ENCODE assay signal across 8 cellular contexts in the genomic region with DNA sequence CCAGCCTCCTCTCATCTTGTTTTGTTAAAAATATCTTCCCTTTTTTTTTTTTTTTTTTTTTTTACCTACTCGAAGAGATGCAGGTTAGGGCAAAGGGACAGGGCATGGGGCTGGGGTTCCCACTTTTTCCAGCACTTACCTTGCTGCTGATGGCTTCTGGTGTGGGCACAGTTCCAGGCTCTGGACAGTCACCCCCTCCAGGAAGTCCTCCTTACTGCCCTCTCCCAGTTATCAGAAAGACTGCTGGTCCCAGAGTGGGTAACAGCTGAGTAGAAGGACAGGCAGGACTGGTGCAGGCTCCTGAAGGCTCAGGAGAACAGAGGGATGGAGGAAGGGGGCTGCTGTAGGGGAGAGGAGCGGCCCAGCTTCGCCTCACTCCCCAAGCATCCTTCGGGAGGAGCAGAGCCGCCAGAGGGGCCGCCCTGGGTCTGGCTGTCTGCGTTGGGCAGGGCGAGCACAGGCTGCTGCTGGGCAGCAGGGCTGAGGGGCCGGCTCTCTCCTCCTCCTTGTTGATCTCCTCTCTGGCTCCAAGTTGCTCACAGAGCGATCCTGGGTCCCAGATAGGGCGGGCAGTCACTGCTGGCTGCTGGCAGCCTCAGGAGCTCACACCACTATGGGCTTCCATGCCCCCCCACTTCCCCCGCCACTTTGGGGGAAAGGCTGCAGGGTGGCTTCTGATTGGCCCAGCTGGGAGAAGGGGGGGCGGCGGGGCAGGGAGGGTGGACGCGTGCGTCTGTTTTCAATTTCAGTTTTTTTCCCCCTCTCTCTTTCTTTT. TPM values are rescaled to one million over a fixed set of nuclear protein-coding genes. Genes with fewer than 3 reads are reported as not detected.
DNase-seq lines count a peak whose midpoint lies in the region; ATAC-seq, FAIRE-seq and TF ChIP-seq lines count a peak whose summit lies in the region.

PDGFRB (minus strand) TSS at position 588 of the 775 bp plus-strand sequence. CDS start 18,798 bp downstream, outside the sequence.

- no peaks in the 10 kb centered on the region for H3K9me3 Mint-ChIP-seq in activated naive CD8-positive, alpha-beta T cell (ENCODE audit: low read depth)

- ATAC-seq in GM18909 (IDR thresholded peaks at IDR 0.05; ENCODE audit: poor library complexity, unreplicated experiment) (peak; percentile 64), Right ventricle myocardium superior (ENCODE audit: poor library complexity) (peak; percentile 82), pancreas (peak; percentile 56 to 72 (median 66))

- H3K4me3 ChIP-seq in pancreas = peak within 1 kb of the TSS in 2 of 4 donors; percentile 11 to 29

- FAIRE-seq in pancreas (lab: Jason Lieb, UNC) (no peak), urothelium cell line (lab: Jason Lieb, UNC) (no peak)

- WGBS in pancreas, 2 donors = 27% methylated on average over 15 to 17 of the region's 17 CpGs

- no peaks in the 10 kb centered on the region for H3K36me3 ChIP-seq in pancreas

- no peak for TF ChIP-seq CTCF in pancreas (IDR thresholded peaks at IDR 0.05)

- no peaks in the 10 kb centered on the region for H3K36me3 Mint-ChIP-seq in activated naive CD8-positive, alpha-beta T cell

- in situ Hi-C loops in ACHN (cut with HindIII; ENCODE audit: low pct_ligation_motif_present, low pct_unique_long_range_greater_than_20kb, low sequenced_read_pairs) = no loop called here

- no peaks in the 10 kb centered on the region for H3K4me1 ChIP-seq in pancreas

- intact Hi-C loops in Right ventricle myocardium superior (cut with DNase I) = no loop called here
- intact Hi-C loops in pancreas (cut with DNase I) = no loop called here

- DNase-seq in ACHN (peak; percentile 61), NCI-H510A (lab: John Stamatoyannopoulos, UW) (peak; percentile 8), Right ventricle myocardium superior (peak; percentile 92), pancreas (peak in 5 of 6 donors; percentile 27 to 46 (median 43)), urothelium cell line (ENCODE audit: low spot score) (peak; percentile 90), NCI-H187 treated with DMSO at 0.1 percent for 48 hours (lab: John Stamatoyannopoulos, UW) (no peak)

- H3K4me1 Mint-ChIP-seq in activated naive CD8-positive, alpha-beta T cell (ENCODE audit: low read depth) = peaks cover 5% of the 10 kb centered on the region

- no peaks in the 10 kb centered on the region for H3K27me3 ChIP-seq in pancreas

- H3K4me3 Mint-ChIP-seq in activated naive CD8-positive, alpha-beta T cell = peak within 1 kb of the TSS; percentile 89

- H3K9me3 ChIP-seq in pancreas = no peaks in the 10 kb centered on the region

- H3K27ac Mint-ChIP-seq in activated naive CD8-positive, alpha-beta T cell = peak within 1 kb of the TSS; percentile 79

- peaks cover 4% of the 10 kb centered on the region for H3K27me3 Mint-ChIP-seq in activated naive CD8-positive, alpha-beta T cell

- peak within 1 kb of the TSS in 1 of 4 donors; percentile 22 for H3K27ac ChIP-seq in pancreas

RNA-seq across cellular contexts. Expression of gene PDGFRB, which starts in this region (rescaled TPM):
- 47.0 TPM for total RNA-seq in Right ventricle myocardium superior
- total RNA-seq in pancreas = 10 to 100 TPM in 4 of 6 donors, 1 to 10 TPM in 2; 7.2 to 48.6 (median 15.6) TPM
- 10 to 100 TPM; 11.5 to 17.0 TPM for polyA plus RNA-seq in pancreas
